8 cellular contexts compared by ENCODE assay signal in genomic region chr21:33491373-33492102, GRCh38. TPM values are rescaled to one million over a fixed set of nuclear protein-coding genes. Genes with fewer than 3 reads are reported as not detected.
DNase-seq lines count a peak whose midpoint lies in the region; ATAC-seq and TF ChIP-seq lines count a peak whose summit lies in the region.

Gene DNAJC28, minus strand, starts transcription at chr21:33491716. Its CDS starts 2,323 bp downstream, at chr21:33489393.

- H3K27ac ChIP-seq in ovary, result peak within 1 kb of the TSS in 1 of 2 donors; percentile 55
- peak within 1 kb of the TSS; percentile 49 to 79 (median 54) for H3K27ac ChIP-seq in thyroid gland

- H3K27ac Mint-ChIP-seq in activated naive CD8-positive, alpha-beta T cell treated with anti-CD3 and anti-CD28 coated beads for 36 hours, result peak within 1 kb of the TSS; percentile 85

- H3K4me1 Mint-ChIP-seq in activated naive CD8-positive, alpha-beta T cell treated with anti-CD3 and anti-CD28 coated beads for 36 hours, result peaks cover 10% of the 10 kb centered on the region

- H3K27me3 ChIP-seq in ovary (no peaks in the 10 kb centered on the region), thyroid gland (no peaks in the 10 kb centered on the region)

- TF ChIP-seq EP300 in ovary (IDR thresholded peaks at IDR 0.05), result no peak

- POLR2A ChIA-PET in GM10248 (lab: Yijun Ruan, JAX), result interaction anchor here (1.0 to 1.6 kb wide), 4 partner anchors 10 to 39 kb away, joined by 3 to 21 read pairs (median 4); partner anchors contain the start of gene TMEM50B

- no peaks in the 10 kb centered on the region for H3K9me3 Mint-ChIP-seq in activated naive CD8-positive, alpha-beta T cell treated with anti-CD3 and anti-CD28 coated beads for 36 hours

- H3K36me3 Mint-ChIP-seq in activated naive CD8-positive, alpha-beta T cell treated with anti-CD3 and anti-CD28 coated beads for 36 hours, result no peaks in the 10 kb centered on the region

- DNase-seq in GM10248 (ENCODE audit: extremely low spot score) (peak; percentile 96), NCI-H1048 (lab: John Stamatoyannopoulos, UW) (peak; percentile 79), head of caudate nucleus (peak; percentile 86 to 98 (median 94)), ovary (peak; percentile 90 to 94 (median 92)), thyroid gland (peak; percentile 95 to 96)
- DNase-seq in activated naive CD8-positive, alpha-beta T cell treated with anti-CD3 and anti-CD28 coated beads for 36 hours, result peak; percentile 95

- 0 to 1% (median 0%) methylated on average over 52 of the region's 52 CpGs for WGBS in ovary, 3 donors
- WGBS in thyroid gland, 2 donors, result 1 to 2% methylated on average over 23 to 30 of the region's 52 CpGs

- peak; percentile 45 for TF ChIP-seq POLR2A in ovary (IDR thresholded peaks at IDR 0.05)
- peak; percentile 76 to 87 for TF ChIP-seq POLR2A in thyroid gland (IDR thresholded peaks at IDR 0.05)

- no peaks in the 10 kb centered on the region for H3K4me1 ChIP-seq in ovary (ENCODE audit: insufficient read depth)
- H3K4me1 ChIP-seq in thyroid gland, result peaks cover 4 to 10% of the 10 kb centered on the region in 2 donors

- peak within 1 kb of the TSS; percentile 77 for H3K4me3 Mint-ChIP-seq in activated naive CD8-positive, alpha-beta T cell treated with anti-CD3 and anti-CD28 coated beads for 36 hours

- H3K9me3 ChIP-seq in ovary (no peaks in the 10 kb centered on the region), thyroid gland (no peaks in the 10 kb centered on the region)

- intact Hi-C loops in head of caudate nucleus (cut with DNase I) (no loop called here), ovary (cut with DNase I) (no loop called here), thyroid gland (cut with DNase I) (no loop called here)

- H3K4me3 ChIP-seq in ovary (peak within 1 kb of the TSS; percentile 48), thyroid gland (replicated peaks in 1 of 3) (peak within 1 kb of the TSS; percentile 10 to 75 (median 48))

- H3K27me3 Mint-ChIP-seq in activated naive CD8-positive, alpha-beta T cell treated with anti-CD3 and anti-CD28 coated beads for 36 hours, result no peaks in the 10 kb centered on the region

- H3K36me3 ChIP-seq in ovary, result no peaks in the 10 kb centered on the region
- no peaks in the 10 kb centered on the region for H3K36me3 ChIP-seq in thyroid gland

- CTCF ChIA-PET in GM10248 (lab: Yijun Ruan, JAX), result interaction anchor here (0.7 to 3.8 kb wide), 8 partner anchors 8 to 292 kb away, joined by 3 to 30 read pairs (median 3); partner anchors contain the start of gene TMEM50B

- ATAC-seq in HG02588 (IDR thresholded peaks at IDR 0.05; ENCODE audit: unreplicated experiment) (peak; percentile 97), SK-N-SH treated with all-trans-retinoic acid at 6 μM for 48 hours (peak; percentile 99)

- TF ChIP-seq CTCF in GM10248 (IDR thresholded peaks at IDR 0.05; ENCODE audit: control extremely low read depth, extremely low read depth, low read depth, missing control alignments) (no peak), ovary (IDR thresholded peaks at IDR 0.05) (no peak), thyroid gland (IDR thresholded peaks at IDR 0.05) (no peak)

TF ChIP-seq in SK-N-SH treated with all-trans-retinoic acid at 6 μM for 48 hours, 23 proteins besides CTCF, POLR2A, EP300 and RAD21:
- TF ChIP-seq SNAI2 (CRISPR knock-in tag; IDR thresholded peaks at IDR 0.05) (no peak), PPARA (CRISPR knock-in tag; IDR thresholded peaks at IDR 0.05; ENCODE audit: borderline replicate concordance) (no peak), GLIS3 (CRISPR knock-in tag; IDR thresholded peaks at IDR 0.05) (no peak), CREB5 (CRISPR knock-in tag; IDR thresholded peaks at IDR 0.05; ENCODE audit: low read depth) (no peak), ZFP3 (CRISPR knock-in tag; IDR thresholded peaks at IDR 0.05) (no peak), ESRRG (CRISPR knock-in tag; IDR thresholded peaks at IDR 0.05) (no peak), PATZ1 (CRISPR knock-in tag; IDR thresholded peaks at IDR 0.05; ENCODE audit: borderline replicate concordance) (no peak), CSRNP3 (CRISPR knock-in tag; IDR thresholded peaks at IDR 0.05) (no peak), ZFP30 (CRISPR knock-in tag; IDR thresholded peaks at IDR 0.05) (no peak), ZNF565 (CRISPR knock-in tag; conservative IDR thresholded peaks at IDR 0.05; ENCODE audit: low read depth) (no peak), ISL1 (CRISPR knock-in tag; IDR thresholded peaks at IDR 0.05) (no peak), ZC3H10 (CRISPR knock-in tag; IDR thresholded peaks at IDR 0.05) (no peak), ZNF8 (CRISPR knock-in tag; IDR thresholded peaks at IDR 0.05) (no peak), ZNF70 (CRISPR knock-in tag; IDR thresholded peaks at IDR 0.05) (no peak), BACH2 (CRISPR knock-in tag; IDR thresholded peaks at IDR 0.05; ENCODE audit: borderline replicate concordance) (no peak), ARNTL (CRISPR knock-in tag; IDR thresholded peaks at IDR 0.05; ENCODE audit: borderline replicate concordance, low read depth) (no peak), TOX (CRISPR knock-in tag; IDR thresholded peaks at IDR 0.05; ENCODE audit: borderline replicate concordance) (no peak), RARB (CRISPR knock-in tag; IDR thresholded peaks at IDR 0.05) (no peak)

RNA-seq across cellular contexts. Expression of gene DNAJC28, which starts in this region (rescaled TPM):
- total RNA-seq in activated naive CD8-positive, alpha-beta T cell treated with anti-CD3 and anti-CD28 coated beads for 36 hours, result under 1 TPM; 0.23 to 0.58 TPM
- total RNA-seq in ovary (1 to 10 TPM in 4 of 7 donors, under 1 TPM in 3; 0.34 to 1.7 (median 1.2) TPM), thyroid gland (10 to 100 TPM in 1 of 4 donors, 1 to 10 TPM in 3; 5.6 to 12.3 (median 9.3) TPM)
- 1 to 10 TPM in 1 of 2 donors, under 1 TPM in 1; 0.62 to 2.6 TPM for polyA plus RNA-seq in ovary

Comparison
In these comparisons a context has a peak if more than half of its experiments do, and no peak if none do; other contexts are left out.
1. Peak in DNase-seq in activated naive CD8-positive, alpha-beta T cell treated with anti-CD3 and anti-CD28 coated beads for 36 hours; RNA of the gene not detected or under 1 TPM.